ENCODE assay signal across 22 cellular contexts in genomic region chr1:15224259-15224869, GRCh38. TPM values are rescaled to one million over a fixed set of nuclear protein-coding genes. Genes with fewer than 3 reads are reported as not detected.
DNase-seq lines count a peak whose midpoint lies in the region; ATAC-seq, FAIRE-seq and TF ChIP-seq lines count a peak whose summit lies in the region.
"Had no signal": no experiment of that assay in that cellular context is flagged by ENCODE, and none has a peak within 500 bp of the region (broad histone marks: within the 10 kb centered on the region; RNA-seq: fewer than 3 reads in every experiment).

No MANE protein-coding gene starts in this region.

- H3K27ac Mint-ChIP-seq in Calu3 (ENCODE audit: unreplicated experiment), result peak overlapping the region; percentile 42
- H3K27ac Mint-ChIP-seq: activated naive CD8-positive, alpha-beta T cell treated with anti-CD3 and anti-CD28 coated beads, Interleukin-2, amount 50 U/mL, for 24 hours; naive B cell had no signal

- H3K9me3 ChIP-seq in HepG2 (ENCODE audit: low read length), result no peaks in the 10 kb centered on the region
- H3K9me3 ChIP-seq: pancreas, tibial artery had no signal

- TF ChIP-seq RAD21 in HepG2 (CRISPR knock-in tag; IDR thresholded peaks at IDR 0.05), result no peak

- peaks cover 16% of the 10 kb centered on the region for H3K4me1 ChIP-seq in HepG2 (ENCODE audit: insufficient read depth, low read length)

- H3K9me3 Mint-ChIP-seq in Calu3 (ENCODE audit: low read depth, unreplicated experiment), result no peaks in the 10 kb centered on the region
- H3K9me3 Mint-ChIP-seq: activated naive CD8-positive, alpha-beta T cell treated with anti-CD3 and anti-CD28 coated beads, Interleukin-2, amount 50 U/mL, for 24 hours had no signal

- H2AFZ ChIP-seq in HepG2 (ENCODE audit: low read length), result no peak overlapping the region

- intact Hi-C loops in Calu3 (cut with micrococcal nuclease; ENCODE audit: unreplicated experiment) (no loop called here), HepG2 (cut with micrococcal nuclease; ENCODE audit: unreplicated experiment) (no loop called here), posterior vena cava (cut with DNase I) (no loop called here)

- H3K4me1 Mint-ChIP-seq in Calu3 (ENCODE audit: low read depth, unreplicated experiment), result no peaks in the 10 kb centered on the region
- H3K4me1 Mint-ChIP-seq: activated naive CD8-positive, alpha-beta T cell treated with anti-CD3 and anti-CD28 coated beads, Interleukin-2, amount 50 U/mL, for 24 hours had no signal

- no peaks in the 10 kb centered on the region for H3K27me3 Mint-ChIP-seq in Calu3 (ENCODE audit: unreplicated experiment)

- H3K79me2 ChIP-seq in HepG2 (ENCODE audit: insufficient read depth, low read length), result no peaks in the 10 kb centered on the region

- TF ChIP-seq POLR2A in HepG2 (IDR thresholded peaks at IDR 0.05; ENCODE audit: insufficient read depth in 1 of 2, low read depth in 2 of 2, low read length in 2 of 2), result no peak

- in situ Hi-C loops in HepG2 (cut with HindIII; ENCODE audit: extremely low pct_ligation_motif_present, low pct_unique_long_range_greater_than_20kb), result no loop called here

- no peak for TF ChIP-seq EP300 in HepG2 (IDR thresholded peaks at IDR 0.05; ENCODE audit: low read depth in 2 of 2, low read length in 2 of 2)
- no peak for TF ChIP-seq EP300 in HepG2 (CRISPR knock-in tag; IDR thresholded peaks at IDR 0.05; ENCODE audit: borderline replicate concordance)

- no peak for FAIRE-seq in HepG2 (lab: Jason Lieb, UNC)
- FAIRE-seq: colon, pancreas, small intestine had no signal

- TF ChIP-seq CTCF in Calu3 (IDR thresholded peaks at IDR 0.05; ENCODE audit: unreplicated experiment), result no peak
- TF ChIP-seq CTCF in HepG2 (CRISPR knock-in tag; IDR thresholded peaks at IDR 0.05), result no peak

- H3K4me2 ChIP-seq in HepG2 (ENCODE audit: low read depth, low read length), result no peak overlapping the region

- no peak overlapping the region for H3K27ac ChIP-seq in HepG2 (ENCODE audit: extremely low read length, insufficient read depth, low read length)
- H3K27ac ChIP-seq: brain microvascular endothelial cell, pancreas, RWPE1, tibial artery had no signal

- H3K36me3 ChIP-seq in HepG2 (replicated peaks in 1 of 2; ENCODE audit: control insufficient read depth in 1 of 2, insufficient read depth in 2 of 2, low read length in 2 of 2), result peaks cover 4 to 5% of the 10 kb centered on the region in 2 experiments; a peak in 3 of 5 replicates
- H3K36me3 ChIP-seq: brain microvascular endothelial cell had no signal

- POLR2A ChIA-PET in HepG2 (lab: Yijun Ruan, JAX), result no interaction called here

- CTCF ChIA-PET in Calu3 (lab: Charles Lee), result no interaction called here
- CTCF ChIA-PET in HepG2 (lab: Yijun Ruan, JAX; ENCODE audit: low intra/inter-chr PET ratio, low total read pairs), result no interaction called here

- DNase-seq in Calu3, result no peak
- DNase-seq in RPMI7951 (ENCODE audit: low read depth), result peak; percentile 57
- no peak for DNase-seq in HepG2 (ENCODE audit: low spot score)
- DNase-seq in posterior vena cava (ENCODE audit: low spot score), result peak; percentile 28
- no peak for DNase-seq in cerebellum (ENCODE audit: low spot score)
- no peak for DNase-seq in NCI-H1694 (lab: John Stamatoyannopoulos, UW)
- DNase-seq: activated CD8-positive, alpha-beta memory T cell treated with anti-CD3 and anti-CD28 coated beads, Interleukin-2, amount 50 U/mL, for 4 hours; activated naive CD8-positive, alpha-beta T cell treated with anti-CD3 and anti-CD28 coated beads, Interleukin-2, amount 50 U/mL, for 24 hours; brain microvascular endothelial cell; HCEC 1CT; mammary epithelial cell; naive B cell; NCI-H1092 treated with DMSO at 0.1 percent for 48 hours; NCI-H510A; pancreas; small intestine; stimulated activated naive CD8-positive, alpha-beta T cell treated with anti-CD3 and anti-CD28 coated beads, Interleukin-15, Interleukin-2, amounts not matched to agents 100 U/mL and 50 U/mL, for 24 hours; SW 1271; tibial artery had no signal

- no peak overlapping the region for H3K9ac ChIP-seq in HepG2 (ENCODE audit: insufficient read depth, low read depth, low read length)

- H3K36me3 Mint-ChIP-seq in Calu3 (ENCODE audit: insufficient read depth, unreplicated experiment), result peaks cover 22% of the 10 kb centered on the region
- H3K36me3 Mint-ChIP-seq: naive B cell had no signal

- no peaks in the 10 kb centered on the region for H3K27me3 ChIP-seq in HepG2 (ENCODE audit: control insufficient read depth in 1 of 2, insufficient read depth in 2 of 2, low read length in 2 of 2)
- H3K27me3 ChIP-seq: brain microvascular endothelial cell, pancreas, tibial artery had no signal

- H3K4me3 ChIP-seq in HepG2 (replicated peaks in 1 of 3; ENCODE audit: insufficient read depth in 1 of 3, low read depth in 2 of 3, low read length in 3 of 3), result no peak overlapping the region
- H3K4me3 ChIP-seq: pancreas, tibial artery had no signal

- peaks cover 12% of the 10 kb centered on the region; the same call in 1 of the 2 replicates for H4K20me1 ChIP-seq in HepG2 (ENCODE audit: insufficient read depth, low read length)

- BruUV-seq in Calu3 (replicated peaks; lab: Mats Ljungman, UMichigan) (no TSS peak), HepG2 (replicated peaks; lab: Mats Ljungman, UMichigan) (no TSS peak)

- 89% methylated on average over 8 of the region's 8 CpGs for WGBS in HepG2 (ENCODE audit: low lambda C conversion rate)

- H3K4me3 Mint-ChIP-seq in Calu3 (ENCODE audit: low read depth, unreplicated experiment), result no peak overlapping the region
- H3K4me3 Mint-ChIP-seq: activated naive CD8-positive, alpha-beta T cell treated with anti-CD3 and anti-CD28 coated beads, Interleukin-2, amount 50 U/mL, for 24 hours had no signal

- ATAC-seq in HepG2, result no peak
- ATAC-seq in activated CD4-positive, CD25-positive, alpha-beta regulatory T cell treated with anti-CD3 and anti-CD28 coated beads, Interleukin-2, amount 50 U/mL, for 24 hours, result no peak
- ATAC-seq: activated naive CD8-positive, alpha-beta T cell treated with anti-CD3 and anti-CD28 coated beads, Interleukin-2, amount 50 U/mL, for 24 hours; stimulated activated naive CD8-positive, alpha-beta T cell treated with anti-CD3 and anti-CD28 coated beads, Interleukin-15, Interleukin-2, amounts not matched to agents 100 U/mL and 50 U/mL, for 24 hours had no signal

TF ChIP-seq in HepG2, 621 proteins besides CTCF, POLR2A, EP300 and RAD21:
- TF ChIP-seq RBM22 (optimal IDR thresholded peaks at IDR 0.05; ENCODE audit: low read length), result peak; percentile 45
- no peak for TF ChIP-seq ZNF230 (CRISPR knock-in tag; IDR thresholded peaks at IDR 0.05)

RNA-seq across cellular contexts. Expression of gene FHAD1, which starts 22.7 kb away (rescaled TPM):
- total RNA-seq in Calu3 (2022) (0.98 and 2.7 TPM in 2 replicates), HepG2 (2016; rRNA removed; fragmentation: Illumina TruSeq; extraction: Trizol) (not detected in 2 replicates), posterior vena cava (under 1 TPM in 1 of 2 donors, not detected in 1; 0.43 TPM), cerebellum (2.4 TPM)
- 5.5 and 6.8 TPM in 2 replicates for total RNA-seq in RPMI7951 (2014; rRNA removed; shearing (Covaris generic))
- total RNA-seq in HepG2 (2016; cell fraction: cytosol; rRNA removed; fragmentation: Illumina TruSeq; extraction: Trizol; ENCODE audit: low read depth), result not detected in 2 replicates
- not detected in 2 replicates for total RNA-seq in HepG2 (2016; cell fraction: insoluble cytoplasmic fraction; rRNA removed; fragmentation: Illumina TruSeq; extraction: Trizol)
- total RNA-seq in HepG2 (2016; cell fraction: membrane; rRNA removed; fragmentation: Illumina TruSeq; extraction: Trizol), result not detected in 2 replicates
- not detected in 2 replicates for total RNA-seq in HepG2 (2016; cell fraction: nucleus; rRNA removed; fragmentation: Illumina TruSeq; extraction: Trizol)
- polyA plus RNA-seq in HepG2 (2011; rRNA removed), result not detected in 2 replicates
- polyA plus RNA-seq in HepG2 (2011; cell fraction: cytosol; rRNA removed), result 0.01 and 0.03 TPM in 2 replicates
- 0.03 and 0.08 TPM in 2 replicates for polyA plus RNA-seq in HepG2 (2011; cell fraction: nucleus; rRNA removed)
- 0.08 and 0.11 TPM in 2 replicates for polyA plus RNA-seq in HepG2 (2012)
- polyA plus RNA-seq in HepG2 (2016; cell fraction: cytosol; fragmentation: Illumina TruSeq; extraction: Trizol; ENCODE audit: low read depth), result not detected in 2 replicates
- not detected in 2 replicates for polyA plus RNA-seq in HepG2 (2016; cell fraction: insoluble cytoplasmic fraction; fragmentation: Illumina TruSeq; extraction: Trizol; ENCODE audit: low read depth)
- polyA plus RNA-seq in HepG2 (2016; cell fraction: membrane; fragmentation: Illumina TruSeq; extraction: Trizol; ENCODE audit: low read depth), result not detected in 2 replicates
- 0.27 TPM in 1 of 2 replicates, not detected in the other for polyA plus RNA-seq in HepG2 (2016; cell fraction: nucleus; fragmentation: Illumina TruSeq; extraction: Trizol; ENCODE audit: insufficient read depth, low read depth)
- 0.04 and 0.80 TPM in 2 replicates for polyA minus RNA-seq in HepG2 (2011; rRNA and poly(A)+ RNA removed; ENCODE audit: low replicate concordance)
- polyA minus RNA-seq in HepG2 (2011; cell fraction: cytosol; rRNA and poly(A)+ RNA removed), result not detected in 2 replicates
- polyA minus RNA-seq in HepG2 (2011; cell fraction: nucleus; rRNA and poly(A)+ RNA removed), result not detected in 2 replicates

Comparison
In these comparisons a context has a peak if more than half of its experiments do, and no peak if none do; other contexts are left out.
1. DNase-seq: peak in RPMI7951 (single experiment) and posterior vena cava (single experiment); none in Calu3 (single experiment), HepG2 (single experiment), cerebellum (single experiment) and NCI-H1694 (single experiment).